ENCODE assay signal across 20 cellular contexts in the genomic region with DNA sequence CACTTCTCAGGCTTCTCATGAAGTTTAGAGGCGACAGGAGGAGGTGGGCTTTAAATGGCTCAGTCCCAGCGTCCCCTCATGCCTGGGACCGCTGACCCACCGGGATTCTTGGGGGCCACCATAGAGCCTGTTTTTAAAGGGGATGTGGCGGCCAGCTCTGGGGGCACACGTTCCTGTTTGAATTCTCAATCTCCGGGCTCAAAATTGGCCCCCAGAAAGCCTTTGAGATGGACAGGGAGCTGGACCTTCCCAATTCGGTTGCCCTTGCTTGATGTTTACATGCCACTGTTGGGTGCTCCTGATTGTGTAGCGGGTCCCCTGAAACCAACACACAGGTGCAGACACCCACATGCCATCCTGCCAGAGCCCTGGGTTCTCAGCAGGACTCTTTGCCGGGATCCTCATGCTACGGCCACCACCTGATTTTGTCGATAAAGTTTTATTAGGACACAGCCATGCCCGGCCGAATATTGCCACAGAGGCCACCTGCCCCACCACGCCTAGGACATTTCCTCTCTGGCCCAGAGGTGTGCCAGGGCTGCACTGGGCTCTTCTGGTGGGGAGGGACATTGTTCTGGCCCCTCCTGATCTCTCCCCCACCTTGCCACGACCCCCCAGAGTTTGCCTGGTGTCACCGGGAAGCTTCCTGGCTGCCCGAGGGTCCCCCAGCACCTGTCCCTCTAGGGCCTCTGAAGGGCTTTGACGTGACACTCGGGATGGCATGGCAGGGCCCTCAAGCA.
DNase-seq lines count a peak whose midpoint lies in the region; ATAC-seq and TF ChIP-seq lines count a peak whose summit lies in the region.
"Had no signal": no experiment of that assay in that cellular context is flagged by ENCODE, and none has a peak within 500 bp of the region (broad histone marks: within the 10 kb centered on the region; RNA-seq: fewer than 3 reads in every experiment).

No MANE protein-coding gene starts in this region.

- intact Hi-C loops in posterior vena cava (cut with DNase I) = loop anchor here in 1 of 2 donors (10.0 kb wide), 1 partner anchor 1688 kb away; no protein-coding TSS in a partner anchor

- no peaks in the 10 kb centered on the region for H3K27me3 ChIP-seq in HAP-1 (ENCODE audit: low read depth)

- TF ChIP-seq CTCF in NB4 (IDR thresholded peaks at IDR 0.05; ENCODE audit: low read depth, low read length) = no peak

- H3K9me3 Mint-ChIP-seq in activated T-cell treated with anti-CD3 and anti-CD28 coated beads, Interleukin-2, amount 50 U/mL, for 4 hours = no peaks in the 10 kb centered on the region
- H3K9me3 Mint-ChIP-seq: activated T-helper 17 cell treated with anti-CD3 and anti-CD28 coated beads, Interleukin-2, amount 50 U/mL, for 72 hours; type B pancreatic cell had no signal

- H3K27me3 Mint-ChIP-seq in activated T-cell treated with anti-CD3 and anti-CD28 coated beads, Interleukin-2, amount 50 U/mL, for 4 hours (ENCODE audit: low read depth) = no peaks in the 10 kb centered on the region
- H3K27me3 Mint-ChIP-seq: activated T-helper 17 cell treated with anti-CD3 and anti-CD28 coated beads, Interleukin-2, amount 50 U/mL, for 72 hours had no signal

- H3K9me3 ChIP-seq in HAP-1 = no peaks in the 10 kb centered on the region
- H3K9me3 ChIP-seq: A549 had no signal

- no peak for ATAC-seq in activated T-cell treated with anti-CD3 and anti-CD28 coated beads, Interleukin-2, amount 50 U/mL, for 4 hours
- ATAC-seq: A549; activated T-helper 17 cell treated with anti-CD3 and anti-CD28 coated beads, Interleukin-2, amount 50 U/mL, for 72 hours; PC-3 had no signal

- no peaks in the 10 kb centered on the region for H3K4me1 Mint-ChIP-seq in activated T-cell treated with anti-CD3 and anti-CD28 coated beads, Interleukin-2, amount 50 U/mL, for 4 hours (ENCODE audit: low read depth)
- H3K4me1 Mint-ChIP-seq: activated T-helper 17 cell treated with anti-CD3 and anti-CD28 coated beads, Interleukin-2, amount 50 U/mL, for 72 hours had no signal

- H3K4me3 ChIP-seq in NB4 (ENCODE audit: low read depth, low read length) (no peak overlapping the region), HAP-1 (no peak overlapping the region)
- H3K4me3 ChIP-seq: A549 had no signal

- H3K36me3 ChIP-seq in HAP-1 (replicated peaks) = no peaks in the 10 kb centered on the region

- H3K36me3 Mint-ChIP-seq in activated T-cell treated with anti-CD3 and anti-CD28 coated beads, Interleukin-2, amount 50 U/mL, for 4 hours (ENCODE audit: insufficient read depth) = no peaks in the 10 kb centered on the region
- H3K36me3 Mint-ChIP-seq: type B pancreatic cell had no signal

- no peak overlapping the region for H3K4me3 Mint-ChIP-seq in activated T-cell treated with anti-CD3 and anti-CD28 coated beads, Interleukin-2, amount 50 U/mL, for 4 hours
- H3K4me3 Mint-ChIP-seq: activated T-helper 17 cell treated with anti-CD3 and anti-CD28 coated beads, Interleukin-2, amount 50 U/mL, for 72 hours; type B pancreatic cell had no signal

- no peaks in the 10 kb centered on the region for H3K4me1 ChIP-seq in HAP-1
- H3K4me1 ChIP-seq: A549 had no signal

- TF ChIP-seq POLR2A in NB4 (IDR thresholded peaks at IDR 0.05; ENCODE audit: extremely low read depth, insufficient read length) = no peak

- peak; percentile 13 for DNase-seq in activated T-cell treated with anti-CD3 and anti-CD28 coated beads, Interleukin-2, amount 50 U/mL, for 1 hour
- DNase-seq in activated T-cell treated with anti-CD3 and anti-CD28 coated beads, Interleukin-2, amount 50 U/mL, for 4 hours = no peak
- DNase-seq in NB4 (ENCODE audit: low read depth) = peak; percentile 0
- DNase-seq in iPS-NIHi11 (ENCODE audit: low spot score) = peak; percentile 5
- peak; percentile 50 for DNase-seq in posterior vena cava (ENCODE audit: low spot score)
- DNase-seq in COLO829 (ENCODE audit: low spot score) = no peak
- no peak for DNase-seq in HAP-1 (ENCODE audit: low spot score in 2 of 2)
- DNase-seq in pons (ENCODE audit: low spot score) = no peak
- DNase-seq: C1 segment of cervical spinal cord; foreskin fibroblast; Kasumi-1; NCI-H1417; NCI-H2171; NCI-H774; PC-3; stimulated activated CD4-positive, alpha-beta T cell treated with anti-CD3 and anti-CD28 coated beads, Interleukin-15, amount 100 ng/mL, for 24 hours; stimulated activated naive CD4-positive, alpha-beta T cell had no signal

- in situ Hi-C loops in HAP-1 (cut with MboI; ENCODE audit: low sequenced_read_pairs) = no loop called here

Comparison
In these comparisons a context has a peak if more than half of its experiments do, and no peak if none do; other contexts are left out.
1. DNase-seq: peak in activated T-cell treated with anti-CD3 and anti-CD28 coated beads, Interleukin-2, amount 50 U/mL, for 1 hour (single experiment), NB4 (single experiment), iPS-NIHi11 (single experiment) and posterior vena cava (single experiment); none in activated T-cell treated with anti-CD3 and anti-CD28 coated beads, Interleukin-2, amount 50 U/mL, for 4 hours (single experiment), COLO829 (single experiment), HAP-1 (0 of 2) and pons (single experiment).